In genomic region chr6:35452186-35453090, GRCh38 we compare ENCODE assay signal across 8 cellular contexts. TPM values are rescaled to one million over a fixed set of nuclear protein-coding genes. Genes with fewer than 3 reads are reported as not detected.
DNase-seq lines count a peak whose midpoint lies in the region; ATAC-seq, FAIRE-seq and TF ChIP-seq lines count a peak whose summit lies in the region.

Gene FANCE (plus strand): TSS chr6:35452338. CDS start chr6:35452546, 208 bp downstream.

- no peak for TF ChIP-seq POLR2A in GM12892 (IDR thresholded peaks at IDR 0.05; ENCODE audit: low read depth, low read length)

- peak; percentile 91 for ATAC-seq in HG02678 (IDR thresholded peaks at IDR 0.05; ENCODE audit: unreplicated experiment)
- peak; percentile 98 for ATAC-seq in Right ventricle myocardium superior (ENCODE audit: poor library complexity)

- H2AFZ ChIP-seq in parathyroid adenoma = peak within 1 kb of the TSS; percentile 76

- intact Hi-C loops in Right ventricle myocardium superior (cut with DNase I) (no loop called here), tibial artery (cut with DNase I; ENCODE audit: low total_unique reads) (no loop called here)

- H3K27ac ChIP-seq in parathyroid adenoma (peak within 1 kb of the TSS; percentile 26), tibial artery (peak within 1 kb of the TSS; percentile 64 to 77)

- no peaks in the 10 kb centered on the region for H3K79me2 ChIP-seq in parathyroid adenoma

- H3K27me3 ChIP-seq in parathyroid adenoma (ENCODE audit: control insufficient read depth, insufficient read depth, low read length) (no peaks in the 10 kb centered on the region), tibial artery (no peaks in the 10 kb centered on the region)

- H3K9me3 ChIP-seq in parathyroid adenoma (ENCODE audit: control insufficient read depth, low read length) (no peaks in the 10 kb centered on the region), tibial artery (no peaks in the 10 kb centered on the region)

- no peak within 1 kb of the TSS for H3K9ac ChIP-seq in parathyroid adenoma

- no peak for TF ChIP-seq CTCF in parathyroid adenoma (IDR thresholded peaks at IDR 0.05)
- peak in 1 of 2 experiments; percentile 11 for TF ChIP-seq CTCF in tibial artery (IDR thresholded peaks at IDR 0.05)

- DNase-seq in GM12892 (ENCODE audit: insufficient read length) (peak; percentile 92), NCI-H128 (lab: John Stamatoyannopoulos, UW; ENCODE audit: unreplicated experiment) (peak; percentile 77), SW480 (ENCODE audit: low spot score) (peak; percentile 80), Right ventricle myocardium superior (peak; percentile 97), tibial artery (peak; percentile 94 to 96)
- peak; percentile 67 for DNase-seq in activated naive CD8-positive, alpha-beta T cell treated with anti-CD3 and anti-CD28 coated beads, Interleukin-2, amount 50 U/mL, for 16 hours (ENCODE audit: low read depth, low spot score)

- H3K4me3 ChIP-seq in parathyroid adenoma (ENCODE audit: low read depth, low read length) (peak within 1 kb of the TSS; percentile 49), tibial artery (peak within 1 kb of the TSS; percentile 61 to 62)

- H3K4me1 ChIP-seq in parathyroid adenoma (peaks cover 17% of the 10 kb centered on the region), tibial artery (peaks cover 4 to 41% (median 26%) of the 10 kb centered on the region in 4 donors)

- no peaks in the 10 kb centered on the region for H3K36me3 ChIP-seq in parathyroid adenoma (ENCODE audit: control insufficient read depth, insufficient read depth, low read length)
- H3K36me3 ChIP-seq in tibial artery = peaks cover 2 to 20% (median 14%) of the 10 kb centered on the region in 3 donors

- H3K4me2 ChIP-seq in parathyroid adenoma (ENCODE audit: low read length) = peak within 1 kb of the TSS; percentile 91

- peak; percentile 90 for FAIRE-seq in GM12892 (lab: Jason Lieb, UNC)

RNA-seq across cellular contexts. Expression of gene FANCE, which starts in this region (rescaled TPM):
- 6.1 TPM for polyA plus RNA-seq in GM12892 (2012; ENCODE audit: missing spikeins)
- total RNA-seq in Right ventricle myocardium superior = 3.4 TPM

Comparison
In these comparisons a context has a peak if more than half of its experiments do, and no peak if none do; other contexts are left out.
1. Peak in every context shown above with its lines: DNase-seq, ATAC-seq, H3K4me3 ChIP-seq and H3K27ac ChIP-seq.